ENCODE assay signal across 9 cellular contexts in genomic region chr2:197279997-197280756, GRCh38. TPM values are rescaled to one million over a fixed set of nuclear protein-coding genes. Genes with fewer than 3 reads are reported as not detected.
DNase-seq lines count a peak whose midpoint lies in the region; ATAC-seq and TF ChIP-seq lines count a peak whose summit lies in the region.
"Had no signal": no experiment of that assay in that cellular context is flagged by ENCODE, and none has a peak within 500 bp of the region (broad histone marks: within the 10 kb centered on the region; RNA-seq: fewer than 3 reads in every experiment).

No MANE protein-coding gene starts in this region.

- peak overlapping the region; percentile 80 for H3K27ac Mint-ChIP-seq in CD4-positive, alpha-beta T cell
- peak overlapping the region; percentile 80 for H3K27ac Mint-ChIP-seq in activated B cell treated with CpG ODN at 0.5 μM for 24 hours

- no peak overlapping the region for H3K4me3 ChIP-seq in hepatocyte
- H3K4me3 ChIP-seq in MG63 = no peak overlapping the region

- H3K4me3 Mint-ChIP-seq in CD4-positive, alpha-beta T cell = peak overlapping the region; percentile 30
- peak overlapping the region; percentile 60 for H3K4me3 Mint-ChIP-seq in activated B cell treated with CpG ODN at 0.5 μM for 24 hours

- 53% methylated on average over 13 of the region's 13 CpGs for WGBS in hepatocyte (ENCODE audit: low lambda C conversion rate, missing lambda C conversion rate)

- H3K79me2 ChIP-seq in hepatocyte = no peaks in the 10 kb centered on the region

- TF ChIP-seq CTCF in CD4-positive, alpha-beta T cell (IDR thresholded peaks at IDR 0.05) = no peak
- TF ChIP-seq CTCF in activated B cell treated with CpG ODN at 0.5 μM for 24 hours (IDR thresholded peaks at IDR 0.05) (no peak), hepatocyte (IDR thresholded peaks at IDR 0.05; ENCODE audit: poor library complexity) (no peak)

- H3K9me2 ChIP-seq in hepatocyte (replicated peaks; ENCODE audit: insufficient read depth) = no peaks in the 10 kb centered on the region

- H3K27me3 Mint-ChIP-seq in CD4-positive, alpha-beta T cell = no peaks in the 10 kb centered on the region
- H3K27me3 Mint-ChIP-seq in activated B cell treated with CpG ODN at 0.5 μM for 24 hours = no peaks in the 10 kb centered on the region

- intact Hi-C loops in CD4-positive, alpha-beta T cell (cut with DNase I, micrococcal nuclease) = loop anchor here in 1 of 2 experiments (2.0 kb wide), 1 partner anchor 13 kb away; no protein-coding TSS in a partner anchor
- intact Hi-C loops in activated B cell treated with CpG ODN at 0.5 μM for 24 hours (cut with micrococcal nuclease) = loop anchor here (1.0 kb wide), 2 partner anchors 8 to 13 kb away; no protein-coding TSS in a partner anchor

- peak overlapping the region; percentile 33 for H3K27ac ChIP-seq in CD4-positive, alpha-beta T cell (ENCODE audit: low read depth, low read length)
- H3K27ac ChIP-seq in hepatocyte = peak overlapping the region; percentile 65

- peak; percentile 67 for ATAC-seq in CD4-positive, alpha-beta T cell (ENCODE audit: poor library complexity)
- ATAC-seq in GM21723 (IDR thresholded peaks at IDR 0.05; ENCODE audit: unreplicated experiment) = peak; percentile 51
- ATAC-seq in activated B cell treated with CpG ODN at 0.5 μM for 24 hours (ENCODE audit: low read depth) = peak; percentile 64

- no peaks in the 10 kb centered on the region for H3K27me3 ChIP-seq in CD4-positive, alpha-beta T cell (ENCODE audit: control insufficient read depth, insufficient read depth, low read length)
- H3K27me3 ChIP-seq in hepatocyte = no peaks in the 10 kb centered on the region
- H3K27me3 ChIP-seq in MG63 = no peaks in the 10 kb centered on the region

- H3K9me3 ChIP-seq in CD4-positive, alpha-beta T cell (ENCODE audit: control insufficient read depth, low read length) = no peaks in the 10 kb centered on the region
- H3K9me3 ChIP-seq in hepatocyte (ENCODE audit: low read depth) = no peaks in the 10 kb centered on the region
- no peaks in the 10 kb centered on the region for H3K9me3 ChIP-seq in MG63

- POLR2A ChIA-PET in CD4-positive, alpha-beta T cell (lab: Charles Lee) = interaction anchor here (0.7 to 2.4 kb wide), 15 partner anchors 9 to 81 kb away, joined by 3 to 11 read pairs (median 6); partner anchors contain the start of gene ANKRD44
- POLR2A ChIA-PET in activated B cell treated with CpG ODN at 0.5 μM for 24 hours (lab: Charles Lee) = interaction anchor here (0.7 to 1.5 kb wide), 7 partner anchors 9 to 41 kb away, joined by 3 to 5 read pairs (median 3); partner anchors contain the start of gene ANKRD44

- no peaks in the 10 kb centered on the region for H3K36me3 ChIP-seq in hepatocyte (replicated peaks; ENCODE audit: insufficient read depth, low read depth)
- no peaks in the 10 kb centered on the region for H3K36me3 ChIP-seq in MG63

- H3K36me3 Mint-ChIP-seq in CD4-positive, alpha-beta T cell (ENCODE audit: low read depth) = peaks cover 54% of the 10 kb centered on the region
- H3K36me3 Mint-ChIP-seq in activated B cell treated with CpG ODN at 0.5 μM for 24 hours (ENCODE audit: low read depth) = peaks cover 53% of the 10 kb centered on the region

- no peak overlapping the region for H2AFZ ChIP-seq in hepatocyte

- H3K4me1 ChIP-seq in hepatocyte (ENCODE audit: insufficient read depth) = no peaks in the 10 kb centered on the region

- CTCF ChIA-PET in CD4-positive, alpha-beta T cell (lab: Charles Lee) = interaction anchor here (1.1 to 2.0 kb wide), 5 partner anchors 11 to 136 kb away, joined by 3 to 8 read pairs (median 4); no protein-coding TSS in a partner anchor
- CTCF ChIA-PET in activated B cell treated with CpG ODN at 0.5 μM for 24 hours (lab: Charles Lee) = interaction anchor here (0.6 to 0.9 kb wide), 2 partner anchors 28 to 30 kb away, joined by 3 to 4 read pairs; no protein-coding TSS in a partner anchor

- peak overlapping the region; percentile 50 for H3K4me2 ChIP-seq in hepatocyte

- no peaks in the 10 kb centered on the region for H4K20me1 ChIP-seq in hepatocyte (ENCODE audit: insufficient read depth, poor library complexity, severe bottlenecking)

- H3K9me3 Mint-ChIP-seq in CD4-positive, alpha-beta T cell = no peaks in the 10 kb centered on the region
- no peaks in the 10 kb centered on the region for H3K9me3 Mint-ChIP-seq in activated B cell treated with CpG ODN at 0.5 μM for 24 hours

- DNase-seq in CD4-positive, alpha-beta T cell = no peak
- DNase-seq in activated B cell treated with CpG ODN at 0.5 μM for 24 hours (no peak), hepatocyte (ENCODE audit: low spot score) (peak; percentile 19), foreskin melanocyte (no peak), NCI-H128 (lab: John Stamatoyannopoulos, UW; ENCODE audit: unreplicated experiment) (no peak), MG63 (no peak)
- DNase-seq in activated effector memory CD4-positive, alpha-beta T cell treated with Interleukin-2 at 50 U/mL for 16 hours = no peak
- DNase-seq: occipital lobe had no signal

- peaks cover 86% of the 10 kb centered on the region for H3K4me1 Mint-ChIP-seq in CD4-positive, alpha-beta T cell (ENCODE audit: low read depth)
- peaks cover 86% of the 10 kb centered on the region for H3K4me1 Mint-ChIP-seq in activated B cell treated with CpG ODN at 0.5 μM for 24 hours

RNA-seq across cellular contexts. Expression of gene ANKRD44, which starts 30.4 kb away (rescaled TPM):
- 100 to 1,000 TPM; 170 to 186 TPM for total RNA-seq in CD4-positive, alpha-beta T cell
- total RNA-seq in activated B cell treated with CpG ODN at 0.5 μM for 24 hours (154 and 185 TPM in 2 replicates), hepatocyte (5.9 and 7.5 TPM in 2 replicates)
- polyA plus RNA-seq in hepatocyte = 1.7 and 9.1 TPM in 2 replicates
- total RNA-seq in MG63 (2014; rRNA removed; shearing (Covaris generic); ENCODE audit: low replicate concordance) = 0.66 and 5.9 TPM in 2 replicates

Comparison
In these comparisons a context has a peak if more than half of its experiments do, and no peak if none do; other contexts are left out.
1. RNA of gene ANKRD44, which starts 30.4 kb away (total RNA-seq): 170 to 186 TPM in CD4-positive, alpha-beta T cell and 154 to 185 TPM in activated B cell treated with CpG ODN at 0.5 μM for 24 hours; 5.9 to 7.5 TPM in hepatocyte and 0.66 to 5.9 TPM in MG63; every median in the first group is over 10 times any median in the second.
2. Peak in every context shown above with its lines, with median percentiles within 50 percentile points of each other: ATAC-seq.